ENCODE assay signal across 1 cellular context in the genomic region with DNA sequence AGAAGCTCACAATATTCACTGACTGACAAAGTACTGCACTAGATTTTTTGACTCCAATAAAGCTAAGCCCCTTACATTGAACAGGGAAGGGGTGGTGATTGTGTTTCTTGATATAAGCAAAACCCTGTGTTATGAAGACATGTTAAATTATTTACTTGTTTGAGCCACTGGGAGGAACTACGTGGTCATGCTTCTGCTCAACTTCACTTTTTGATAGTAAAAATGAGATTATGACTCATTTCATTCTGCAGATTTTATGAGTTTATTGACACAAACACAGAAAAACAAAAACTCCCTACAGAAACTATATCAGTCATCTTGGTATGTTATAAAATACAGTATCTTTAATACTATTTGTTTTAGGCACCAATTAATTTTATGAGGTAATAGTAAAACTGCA.
TF ChIP-seq lines count a peak whose summit lies in the region.

No MANE protein-coding gene starts in this region.

TF ChIP-seq in IMR-90, 13 proteins besides CTCF, POLR2A, EP300 and RAD21 (continued from another document):
- TF ChIP-seq, protein P1, sequence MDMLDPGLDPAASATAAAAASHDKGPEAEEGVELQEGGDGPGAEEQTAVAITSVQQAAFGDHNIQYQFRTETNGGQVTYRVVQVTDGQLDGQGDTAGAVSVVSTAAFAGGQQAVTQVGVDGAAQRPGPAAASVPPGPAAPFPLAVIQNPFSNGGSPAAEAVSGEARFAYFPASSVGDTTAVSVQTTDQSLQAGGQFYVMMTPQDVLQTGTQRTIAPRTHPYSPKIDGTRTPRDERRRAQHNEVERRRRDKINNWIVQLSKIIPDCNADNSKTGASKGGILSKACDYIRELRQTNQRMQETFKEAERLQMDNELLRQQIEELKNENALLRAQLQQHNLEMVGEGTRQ (IDR thresholded peaks at IDR 0.05; ENCODE audit: low read depth, low read length), result no peak
- TF ChIP-seq RFX5 (IDR thresholded peaks at IDR 0.05; ENCODE audit: low read depth, low read length), result no peak
- no peak for TF ChIP-seq CHD1 (IDR thresholded peaks at IDR 0.05; ENCODE audit: low read depth, low read length)
- no peak for TF ChIP-seq CEBPB (IDR thresholded peaks at IDR 0.05; ENCODE audit: low read depth, low read length)
- no peak for TF ChIP-seq FOS (IDR thresholded peaks at IDR 0.05; ENCODE audit: low read depth, low read length)
- TF ChIP-seq MAZ (IDR thresholded peaks at IDR 0.05; ENCODE audit: borderline replicate concordance, low read depth, low read length), result no peak
- TF ChIP-seq MAFK (IDR thresholded peaks at IDR 0.05; ENCODE audit: low read depth, low read length), result no peak
- no peak for TF ChIP-seq NFE2L2 (IDR thresholded peaks at IDR 0.05; ENCODE audit: low read depth, low read length)
- TF ChIP-seq BHLHE40 (IDR thresholded peaks at IDR 0.05; ENCODE audit: low read depth, low read length), result no peak
